13 cellular contexts compared by ENCODE assay signal in the genomic region with DNA sequence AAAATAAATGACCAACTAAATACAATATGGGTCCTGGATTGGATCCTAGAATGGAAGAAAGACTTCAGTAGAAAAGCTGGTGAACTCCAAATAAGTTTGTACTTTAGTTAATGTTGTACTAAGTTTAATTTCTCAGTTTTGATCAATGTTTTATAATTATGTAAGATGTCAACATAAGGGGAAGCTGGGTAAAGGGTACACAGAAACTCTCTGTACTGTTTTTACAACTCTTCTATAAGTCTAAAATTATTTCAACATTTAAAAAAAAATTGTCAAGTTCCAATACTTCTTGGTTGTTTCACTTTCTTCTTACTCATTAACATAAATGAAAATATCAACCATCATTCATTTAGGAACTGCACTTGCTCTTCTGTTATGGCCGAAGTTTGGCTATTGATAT.
DNase-seq lines count a peak whose midpoint lies in the region; ATAC-seq, FAIRE-seq and TF ChIP-seq lines count a peak whose summit lies in the region.
"Had no signal": no experiment of that assay in that cellular context is flagged by ENCODE, and none has a peak within 500 bp of the region (broad histone marks: within the 10 kb centered on the region; RNA-seq: fewer than 3 reads in every experiment).

No MANE protein-coding gene starts in this region.

- no peak overlapping the region for H3K4me3 Mint-ChIP-seq in CD4-positive, alpha-beta T cell
- H3K4me3 Mint-ChIP-seq in astrocyte (ENCODE audit: unreplicated experiment): no peak overlapping the region
- H3K4me3 Mint-ChIP-seq: CD4-positive, alpha-beta memory T cell; H9; IgD-negative memory B cell had no signal

- no peak overlapping the region for H3K4me3 ChIP-seq in HCT116 (replicated peaks in 1 of 2; ENCODE audit: low read depth in 1 of 2, low read length in 2 of 2)
- no peak overlapping the region for H3K4me3 ChIP-seq in astrocyte (ENCODE audit: insufficient read depth, low read depth, low read length)
- no peak overlapping the region for H3K4me3 ChIP-seq in SK-N-SH (ENCODE audit: low read depth in 2 of 2, low read length in 1 of 2)
- H3K4me3 ChIP-seq in aorta (ENCODE audit: low read length in 2 of 2): no peak overlapping the region

- no peak for ATAC-seq in CD4-positive, alpha-beta T cell (ENCODE audit: poor library complexity)
- ATAC-seq in HCT116 (no peak), aorta (ENCODE audit: low FRiP score) (no peak)

- TF ChIP-seq RAD21 in HCT116 (IDR thresholded peaks at IDR 0.05; ENCODE audit: low read depth) (no peak), SK-N-SH (IDR thresholded peaks at IDR 0.05; ENCODE audit: low read length) (no peak)

- no peaks in the 10 kb centered on the region for H3K27me3 ChIP-seq in CD4-positive, alpha-beta T cell (ENCODE audit: control insufficient read depth, insufficient read depth, low read length)
- H3K27me3 ChIP-seq in HCT116 (ENCODE audit: insufficient read depth, low read length) (no peaks in the 10 kb centered on the region), astrocyte (ENCODE audit: insufficient read depth, low read length) (no peaks in the 10 kb centered on the region), SK-N-SH (ENCODE audit: insufficient read depth) (peaks cover 5% of the 10 kb centered on the region; the same call in 1 of the 2 replicates), aorta (ENCODE audit: control insufficient read depth in 1 of 2, insufficient read depth in 2 of 2, low read length in 1 of 2) (no peaks in the 10 kb centered on the region)

- no peaks in the 10 kb centered on the region for H3K9me3 Mint-ChIP-seq in CD4-positive, alpha-beta T cell
- no peaks in the 10 kb centered on the region for H3K9me3 Mint-ChIP-seq in astrocyte (ENCODE audit: unreplicated experiment)
- H3K9me3 Mint-ChIP-seq: IgD-negative memory B cell had no signal

- H3K36me3 ChIP-seq in HCT116 (ENCODE audit: control insufficient read depth in 1 of 2, insufficient read depth in 2 of 2, low read length in 2 of 2) (no peaks in the 10 kb centered on the region), astrocyte (ENCODE audit: insufficient read depth, low read length) (no peaks in the 10 kb centered on the region), SK-N-SH (replicated peaks in 1 of 2; ENCODE audit: control insufficient read depth in 1 of 2, insufficient read depth in 2 of 2, low read length in 1 of 2) (no peaks in the 10 kb centered on the region), aorta (ENCODE audit: control insufficient read depth in 1 of 2, insufficient read depth in 2 of 2, low read length in 1 of 2) (no peaks in the 10 kb centered on the region)

- peak; percentile 26 for FAIRE-seq in astrocyte (lab: Jason Lieb, UNC)
- FAIRE-seq: GM12891 had no signal

- no peak for TF ChIP-seq POLR2A in HCT116 (IDR thresholded peaks at IDR 0.05; ENCODE audit: borderline replicate concordance, extremely low read depth, insufficient read depth, insufficient read length)

- H3K9ac ChIP-seq in HCT116 (ENCODE audit: low read length) (no peak overlapping the region), astrocyte (ENCODE audit: low read length) (no peak overlapping the region), SK-N-SH (no peak overlapping the region)

- no TSS peak for BruUV-seq in HCT116 (replicated peaks; lab: Mats Ljungman, UMichigan)

- RAD21 ChIA-PET in HCT116 (lab: Charles Lee; ENCODE audit: low non-redundant PET in 1 of 2, low total read pairs in 2 of 2, uncharacterized antibody in 2 of 2, unreplicated experiment in 2 of 2): no interaction called here

- H3K27ac Mint-ChIP-seq in CD4-positive, alpha-beta T cell: no peak overlapping the region
- no peak overlapping the region for H3K27ac Mint-ChIP-seq in astrocyte (ENCODE audit: unreplicated experiment)
- H3K27ac Mint-ChIP-seq: H9, IgD-negative memory B cell had no signal

- peak; percentile 33 for TF ChIP-seq CTCF in CD4-positive, alpha-beta T cell (IDR thresholded peaks at IDR 0.05)
- TF ChIP-seq CTCF in HCT116 (IDR thresholded peaks at IDR 0.05 in 2 of 3, conservative IDR thresholded peaks at IDR 0.05 in 1 of 3; ENCODE audit: borderline replicate concordance in 1 of 3, insufficient read depth in 1 of 3, low read depth in 2 of 3, low read length in 2 of 3) (no peak), astrocyte (IDR thresholded peaks at IDR 0.05; ENCODE audit: insufficient read depth, low read depth, low read length) (no peak), SK-N-SH (IDR thresholded peaks at IDR 0.05) (no peak)

- POLR2A ChIA-PET in CD4-positive, alpha-beta T cell (lab: Charles Lee): no interaction called here
- POLR2A ChIA-PET in HCT116 (lab: Charles Lee) (no interaction called here), SK-N-SH (lab: Yijun Ruan, JAX) (no interaction called here)

- no peaks in the 10 kb centered on the region for H3K9me3 ChIP-seq in CD4-positive, alpha-beta T cell (ENCODE audit: control insufficient read depth, low read length)
- no peaks in the 10 kb centered on the region for H3K9me3 ChIP-seq in HCT116 (ENCODE audit: control insufficient read depth in 1 of 2, insufficient read depth in 1 of 2, low read depth in 1 of 2, low read length in 2 of 2)
- H3K9me3 ChIP-seq in astrocyte (ENCODE audit: insufficient read depth, low read depth, low read length): no peaks in the 10 kb centered on the region
- no peaks in the 10 kb centered on the region for H3K9me3 ChIP-seq in SK-N-SH
- no peaks in the 10 kb centered on the region for H3K9me3 ChIP-seq in aorta (ENCODE audit: control insufficient read depth, low read length)

- H3K27me3 Mint-ChIP-seq in CD4-positive, alpha-beta T cell: no peaks in the 10 kb centered on the region
- no peaks in the 10 kb centered on the region for H3K27me3 Mint-ChIP-seq in astrocyte (ENCODE audit: low read depth, unreplicated experiment)
- H3K27me3 Mint-ChIP-seq: CD4-positive, alpha-beta memory T cell had no signal

- H3K4me1 ChIP-seq in HCT116 (ENCODE audit: control insufficient read depth in 1 of 2, insufficient read depth in 2 of 2, low read length in 2 of 2) (peaks cover 0 to 9% of the 10 kb centered on the region in 2 experiments; a peak in 2 of 4 replicates), astrocyte (ENCODE audit: insufficient read depth, low read length) (peaks cover 22% of the 10 kb centered on the region), SK-N-SH (ENCODE audit: control insufficient read depth in 1 of 2, insufficient read depth in 2 of 2, low read depth in 1 of 2, low read length in 1 of 2) (peaks cover 0 to 8% of the 10 kb centered on the region in 2 experiments; a peak in 1 of 4 replicates), aorta (ENCODE audit: control insufficient read depth in 1 of 2, insufficient read depth in 2 of 2, low read length in 2 of 2) (no peaks in the 10 kb centered on the region)

- peak overlapping the region; percentile 78 for H2AFZ ChIP-seq in HCT116 (ENCODE audit: low read depth, low read length, poor library complexity, severe bottlenecking)
- no peak overlapping the region for H2AFZ ChIP-seq in astrocyte (ENCODE audit: low read depth, low read length)
- H2AFZ ChIP-seq in SK-N-SH (ENCODE audit: low read depth): no peak overlapping the region

- TF ChIP-seq EP300 in SK-N-SH (IDR thresholded peaks at IDR 0.05; ENCODE audit: borderline replicate concordance in 1 of 2, low read depth in 1 of 2, low read length in 1 of 2): no peak

- no peak overlapping the region for H3K4me2 ChIP-seq in HCT116 (ENCODE audit: low read length)
- no peak overlapping the region for H3K4me2 ChIP-seq in astrocyte (ENCODE audit: low read length)
- no peak overlapping the region for H3K4me2 ChIP-seq in SK-N-SH

- H3K79me2 ChIP-seq in HCT116 (ENCODE audit: insufficient read depth, low read length) (no peaks in the 10 kb centered on the region), astrocyte (ENCODE audit: insufficient read depth, low read length) (no peaks in the 10 kb centered on the region), SK-N-SH (ENCODE audit: insufficient read depth) (no peaks in the 10 kb centered on the region)

- intact Hi-C loops in CD4-positive, alpha-beta T cell (cut with DNase I, micrococcal nuclease): loop anchor here (1.0 kb wide), 1 partner anchor 127 kb away; no protein-coding TSS in a partner anchor
- intact Hi-C loops in HCT116 (cut with micrococcal nuclease): no loop called here
- intact Hi-C loops in cardiac septum (cut with DNase I): loop anchor here (5.0 kb wide), 1 partner anchor 87 kb away; a partner anchor contains a TSS
- intact Hi-C loops in aorta (cut with DNase I): no loop called here

- H3K9me2 ChIP-seq in HCT116 (ENCODE audit: insufficient read depth) (no peaks in the 10 kb centered on the region), SK-N-SH (no peaks in the 10 kb centered on the region)

- no peak for DNase-seq in CD4-positive, alpha-beta T cell
- no peak for DNase-seq in HCT116 (ENCODE audit: low read depth, low spot score)
- DNase-seq in astrocyte (ENCODE audit: low read depth): no peak
- DNase-seq in cardiac septum (ENCODE audit: low spot score): no peak
- no peak for DNase-seq in SK-N-SH
- DNase-seq in cerebellum (ENCODE audit: low spot score): no peak
- no peak for DNase-seq in aorta
- DNase-seq: DMS 273 treated with DMSO at 0.1 percent for 48 hours had no signal

- H3F3A ChIP-seq in SK-N-SH (replicated peaks; ENCODE audit: insufficient read depth): no peaks in the 10 kb centered on the region

- CTCF ChIA-PET in CD4-positive, alpha-beta T cell (lab: Charles Lee): interaction anchor here (1.0 to 2.2 kb wide), 4 partner anchors 18 to 127 kb away, joined by 3 to 10 read pairs (median 4); no protein-coding TSS in a partner anchor
- CTCF ChIA-PET in HCT116 (lab: Charles Lee) (interaction anchor here (1.2 to 1.7 kb wide), 3 partner anchors 10 to 19 kb away, joined by 3 to 8 read pairs (median 7); no protein-coding TSS in a partner anchor), SK-N-SH (lab: Yijun Ruan, JAX) (interaction anchor here (0.7 to 4.4 kb wide), 17 partner anchors 13 to 191 kb away, joined by 3 to 59 read pairs (median 4); a partner anchor contains a TSS)

- no peak overlapping the region for H3K27ac ChIP-seq in CD4-positive, alpha-beta T cell (ENCODE audit: low read depth, low read length)
- H3K27ac ChIP-seq in HCT116 (ENCODE audit: low read depth, low read length): no peak overlapping the region
- no peak overlapping the region for H3K27ac ChIP-seq in astrocyte (ENCODE audit: low read depth, low read length)
- no peak overlapping the region for H3K27ac ChIP-seq in SK-N-SH (ENCODE audit: low read depth in 2 of 2, low read length in 1 of 2)
- no peak overlapping the region for H3K27ac ChIP-seq in aorta (ENCODE audit: low read depth in 1 of 2, low read length in 2 of 2)
- H3K27ac ChIP-seq: C4-2B had no signal

- no peaks in the 10 kb centered on the region for H4K20me1 ChIP-seq in HCT116 (ENCODE audit: insufficient read depth)
- no peaks in the 10 kb centered on the region for H4K20me1 ChIP-seq in astrocyte (ENCODE audit: insufficient read depth, low read length)
- no peaks in the 10 kb centered on the region; the same call in 1 of the 2 replicates for H4K20me1 ChIP-seq in SK-N-SH (ENCODE audit: insufficient read depth)

- H3K36me3 Mint-ChIP-seq in CD4-positive, alpha-beta T cell (ENCODE audit: low read depth): no peaks in the 10 kb centered on the region
- peaks cover 1% of the 10 kb centered on the region for H3K36me3 Mint-ChIP-seq in astrocyte (ENCODE audit: low read depth, unreplicated experiment)
- H3K36me3 Mint-ChIP-seq: CD4-positive, alpha-beta memory T cell; IgD-negative memory B cell had no signal

- no peaks in the 10 kb centered on the region for H3K4me1 Mint-ChIP-seq in CD4-positive, alpha-beta T cell (ENCODE audit: low read depth)
- H3K4me1 Mint-ChIP-seq in astrocyte (ENCODE audit: low read depth, unreplicated experiment): peaks cover 51% of the 10 kb centered on the region
- H3K4me1 Mint-ChIP-seq: IgD-negative memory B cell had no signal

- WGBS in SK-N-SH (ENCODE audit: low lambda C conversion rate): 89% methylated on average over 1 of the region's 1 CpG
- WGBS in aorta, 2 donors: 92 to 95% methylated on average over 1 of the region's 1 CpG

Comparison
In these comparisons a context has a peak if more than half of its experiments do, and no peak if none do; other contexts are left out.
1. intact Hi-C loops: an anchor here in CD4-positive, alpha-beta T cell (1.0 kb wide) and cardiac septum (5.0 kb wide); none called in HCT116 and aorta.